6 cellular contexts compared by ENCODE assay signal in the genomic region with DNA sequence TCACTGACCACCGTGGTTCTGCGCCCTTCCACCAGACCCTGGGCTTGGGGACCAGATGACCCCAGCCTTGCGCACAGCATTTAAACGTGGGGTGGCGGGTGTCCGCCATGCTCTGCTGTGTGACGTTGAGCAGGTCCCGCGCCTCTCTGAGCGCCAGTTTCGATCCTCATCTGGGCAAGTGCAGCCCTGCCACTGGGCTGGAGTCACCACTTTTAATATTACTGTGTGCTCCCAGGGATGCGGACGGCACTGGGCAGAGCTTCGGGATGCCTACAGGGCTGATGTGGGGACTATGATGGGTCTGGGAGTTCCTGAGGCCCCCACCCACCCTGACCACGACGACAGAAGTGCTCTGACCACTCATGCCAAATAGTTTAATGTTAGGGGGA.
DNase-seq lines count a peak whose midpoint lies in the region; ATAC-seq and TF ChIP-seq lines count a peak whose summit lies in the region.

No MANE protein-coding gene starts in this region.

- no peaks in the 10 kb centered on the region for H3K79me2 ChIP-seq in KMS-11 (ENCODE audit: insufficient read depth, low read depth)

- no peaks in the 10 kb centered on the region for H3K36me3 ChIP-seq in KMS-11 (ENCODE audit: insufficient read depth)
- H3K36me3 ChIP-seq in duodenal mucosa (ENCODE audit: control insufficient read depth in 1 of 2, insufficient read depth in 2 of 2, low read length in 2 of 2): peaks cover 0 to 5% of the 10 kb centered on the region in 2 donors
- no peaks in the 10 kb centered on the region for H3K36me3 ChIP-seq in rectal smooth muscle tissue (ENCODE audit: control insufficient read depth, insufficient read depth, low read length)

- peak overlapping the region; percentile 92 for H2AFZ ChIP-seq in KMS-11 (ENCODE audit: low read depth)

- no peaks in the 10 kb centered on the region for H4K20me1 ChIP-seq in KMS-11 (ENCODE audit: insufficient read depth)

- no peak for DNase-seq in SW 1271 (lab: John Stamatoyannopoulos, UW)

- H3K4me3 ChIP-seq in KMS-11 (IDR thresholded peaks at IDR 0.05; ENCODE audit: insufficient read depth, low read depth, low read length): no peak overlapping the region
- peak overlapping the region; percentile 68 to 74 for H3K4me3 ChIP-seq in duodenal mucosa (ENCODE audit: low read depth in 1 of 2, low read length in 2 of 2)
- H3K4me3 ChIP-seq in rectal smooth muscle tissue (ENCODE audit: low read length): peak overlapping the region; percentile 79

- peaks cover 16% of the 10 kb centered on the region for H3K4me1 ChIP-seq in KMS-11 (ENCODE audit: low read depth, poor library complexity, severe bottlenecking)
- peaks cover 53 to 56% of the 10 kb centered on the region in 2 donors for H3K4me1 ChIP-seq in duodenal mucosa (ENCODE audit: control insufficient read depth in 1 of 2, insufficient read depth in 2 of 2, low read length in 2 of 2)
- peaks cover 6% of the 10 kb centered on the region for H3K4me1 ChIP-seq in rectal smooth muscle tissue (ENCODE audit: control insufficient read depth, insufficient read depth, low read length)

- no peaks in the 10 kb centered on the region for H3K9me3 ChIP-seq in duodenal mucosa (ENCODE audit: control insufficient read depth in 1 of 2, low read length in 2 of 2)

- H3K9ac ChIP-seq in KMS-11: peak overlapping the region; percentile 48; the same call in 1 of the 2 replicates
- peak overlapping the region; percentile 68 to 79 for H3K9ac ChIP-seq in duodenal mucosa (ENCODE audit: low read depth in 1 of 2, low read length in 2 of 2)
- H3K9ac ChIP-seq in rectal smooth muscle tissue (ENCODE audit: low read length): peak overlapping the region; percentile 85

- peak; percentile 31; the same call in 1 of the 2 replicates for TF ChIP-seq CTCF in KMS-11 (conservative IDR thresholded peaks at IDR 0.05; ENCODE audit: low read depth, low read length)

- H3K27me3 ChIP-seq in KMS-11 (ENCODE audit: insufficient read depth, low read depth) (no peaks in the 10 kb centered on the region), duodenal mucosa (ENCODE audit: control insufficient read depth in 1 of 2, insufficient read depth in 2 of 2, low read length in 2 of 2) (no peaks in the 10 kb centered on the region), rectal smooth muscle tissue (ENCODE audit: control insufficient read depth, insufficient read depth, low read length) (no peaks in the 10 kb centered on the region)

- H3K27ac ChIP-seq in KMS-11 (peak overlapping the region; percentile 64), duodenal mucosa (ENCODE audit: low read depth, low read length) (peak overlapping the region; percentile 94), rectal smooth muscle tissue (ENCODE audit: low read depth, low read length) (peak overlapping the region; percentile 90)

- peak overlapping the region; percentile 99 for H3K4me2 ChIP-seq in KMS-11

- ATAC-seq in HG03097 (IDR thresholded peaks at IDR 0.05; ENCODE audit: low FRiP score, unreplicated experiment): no peak
- ATAC-seq in GM19023 (IDR thresholded peaks at IDR 0.05; ENCODE audit: unreplicated experiment): no peak
